29 cellular contexts compared by ENCODE assay signal in the genomic region with DNA sequence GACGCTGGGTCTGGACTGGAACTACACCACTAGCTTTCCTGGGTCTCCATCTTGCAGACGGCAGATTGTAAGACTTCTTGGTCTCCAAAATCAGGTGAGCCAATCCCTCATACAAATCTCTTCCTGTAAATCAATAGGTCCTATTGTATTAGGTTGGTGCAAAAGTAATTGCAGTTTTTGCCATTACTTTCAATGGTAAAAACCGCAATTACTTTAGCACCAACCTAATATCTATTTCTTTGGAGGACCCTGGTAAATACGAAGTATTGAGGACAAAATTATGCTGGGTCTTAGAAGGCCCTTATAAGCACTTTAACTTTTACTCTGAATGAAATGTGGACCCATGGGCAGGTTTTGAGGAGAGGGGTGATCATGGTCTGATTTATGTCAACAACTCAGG.
"Had no signal": no experiment of that assay in that cellular context is flagged by ENCODE, and none has a peak within 500 bp of the region (broad histone marks: within the 10 kb centered on the region; RNA-seq: fewer than 3 reads in every experiment).

No MANE protein-coding gene starts in this region.

- H3K9me3 Mint-ChIP-seq: stimulated activated effector memory CD8-positive, alpha-beta T cell treated with anti-CD3 and anti-CD28 coated beads, Interleukin-12 subunit alpha, Interleukin-12 subunit beta, amount 100 ng/mL, for 72 hours; stimulated activated naive CD8-positive, alpha-beta T cell treated with anti-CD3 and anti-CD28 coated beads, Interleukin-15, Interleukin-2, amounts not matched to agents 100 ng/mL and 50 ng/mL, for 24 hours; type B pancreatic cell had no signal

- H3K4me3 Mint-ChIP-seq: stimulated activated effector memory CD8-positive, alpha-beta T cell treated with anti-CD3 and anti-CD28 coated beads, Interleukin-12 subunit alpha, Interleukin-12 subunit beta, amount 100 ng/mL, for 72 hours; stimulated activated memory B cell treated with anti-CD40 and anti-IgM and Interleukin-4, amounts not matched to agents 10 μg/mL and 1 μg/mL and 100 μg/mL, for 72 hours; stimulated activated naive B cell treated with anti-CD40 and anti-IgM and Interleukin-4, amounts not matched to agents 10 μg/mL and 1 μg/mL and 100 μg/mL, for 72 hours; stimulated activated naive CD8-positive, alpha-beta T cell treated with anti-CD3 and anti-CD28 coated beads, Interleukin-15, amount 100 ng/mL, for 72 hours; stimulated activated naive CD8-positive, alpha-beta T cell treated with anti-CD3 and anti-CD28 coated beads, Interleukin-15, Interleukin-2, amounts not matched to agents 100 ng/mL and 50 ng/mL, for 24 hours; type B pancreatic cell had no signal

- H3K27ac ChIP-seq: stomach, suprapubic skin, testis, thoracic aorta, thyroid gland, tibial artery, tibial nerve, transverse colon, upper lobe of left lung, upper lobe of right lung, uterus, vagina had no signal

- H3K4me3 ChIP-seq: stomach, suprapubic skin, testis, thoracic aorta, thyroid gland, tibial artery, tibial nerve, transverse colon, upper lobe of left lung, upper lobe of right lung, uterus, vagina had no signal

- FAIRE-seq: urothelium cell line had no signal

- DNase-seq: stimulated activated CD4-positive, alpha-beta T cell treated with anti-CD3 and anti-CD28 coated beads, Interleukin-2, amount 100 ng/mL, for 48 hours; stimulated activated CD4-positive, alpha-beta T cell treated with anti-CD3 and anti-CD28 coated beads, Interleukin-4, amount 100 ng/mL, for 1 hour; stimulated activated CD4-positive, alpha-beta T cell treated with anti-CD3 and anti-CD28 coated beads, Interleukin-4, amount 100 ng/mL, for 24 hours; stimulated activated CD4-positive, alpha-beta T cell treated with anti-CD3 and anti-CD28 coated beads, Interleukin-4, amount 100 ng/mL, for 4 hours; stimulated activated CD8-positive, alpha-beta memory T cell treated with anti-CD3 and anti-CD28 coated beads, Interleukin-4, amount 100 ng/mL, for 48 hours; stimulated activated naive B cell treated with anti-CD40 and anti-IgM and Interleukin-4, amounts not matched to agents 10 μg/mL and 1 μg/mL and 100 μg/mL, for 72 hours; stimulated activated naive CD4-positive, alpha-beta T cell; stimulated activated naive CD4-positive, alpha-beta T cell treated with Interleukin-2 at 50 U/mL for 16 hours; stimulated activated naive CD8-positive, alpha-beta T cell treated with anti-CD3 and anti-CD28 coated beads, Interleukin-15, amount 100 ng/mL, for 72 hours; stimulated activated naive CD8-positive, alpha-beta T cell treated with anti-CD3 and anti-CD28 coated beads, Interleukin-15, Interleukin-2, amounts not matched to agents 100 U/mL and 50 U/mL, for 24 hours; stomach; substantia nigra; testis; thyroid gland; tibial artery; transverse colon; trophoblast cell; upper lobe of left lung; upper lobe of right lung; uterus had no signal

- H3K27me3 Mint-ChIP-seq: stimulated activated memory B cell treated with anti-CD40 and anti-IgM and Interleukin-4, amounts not matched to agents 10 μg/mL and 1 μg/mL and 100 μg/mL, for 72 hours had no signal

- H3K36me3 ChIP-seq: stomach, suprapubic skin, thoracic aorta, thyroid gland, tibial artery, tibial nerve, transverse colon, upper lobe of left lung, upper lobe of right lung, uterus, vagina had no signal

- ATAC-seq: stimulated activated effector memory CD8-positive, alpha-beta T cell treated with anti-CD3 and anti-CD28 coated beads, Interleukin-12 subunit alpha, Interleukin-12 subunit beta, amount 100 ng/mL, for 72 hours; stimulated activated memory B cell treated with anti-CD40 and anti-IgM and Interleukin-4, amounts not matched to agents 10 μg/mL and 1 μg/mL and 100 μg/mL, for 72 hours; stimulated activated naive B cell treated with anti-CD40 and anti-IgM and Interleukin-4, amounts not matched to agents 10 μg/mL and 1 μg/mL and 100 μg/mL, for 72 hours; stimulated activated naive CD8-positive, alpha-beta T cell treated with anti-CD3 and anti-CD28 coated beads, Interleukin-15, amount 100 ng/mL, for 72 hours; stimulated activated naive CD8-positive, alpha-beta T cell treated with anti-CD3 and anti-CD28 coated beads, Interleukin-15, Interleukin-2, amounts not matched to agents 100 U/mL and 50 U/mL, for 24 hours; upper lobe of right lung had no signal

- H3K9me3 ChIP-seq: stomach, suprapubic skin, testis, thoracic aorta, thyroid gland, tibial nerve, transverse colon, upper lobe of left lung, upper lobe of right lung, uterus, vagina had no signal

- H3K27me3 ChIP-seq: stomach, suprapubic skin, testis, thyroid gland, tibial artery, tibial nerve, transverse colon, upper lobe of left lung, upper lobe of right lung, uterus, vagina had no signal

- H3K4me1 Mint-ChIP-seq: stimulated activated effector memory CD8-positive, alpha-beta T cell treated with anti-CD3 and anti-CD28 coated beads, Interleukin-12 subunit alpha, Interleukin-12 subunit beta, amount 100 ng/mL, for 72 hours; stimulated activated memory B cell treated with anti-CD40 and anti-IgM and Interleukin-4, amounts not matched to agents 10 μg/mL and 1 μg/mL and 100 μg/mL, for 72 hours; stimulated activated naive B cell treated with anti-CD40 and anti-IgM and Interleukin-4, amounts not matched to agents 10 μg/mL and 1 μg/mL and 100 μg/mL, for 72 hours; stimulated activated naive CD8-positive, alpha-beta T cell treated with anti-CD3 and anti-CD28 coated beads, Interleukin-15, amount 100 ng/mL, for 72 hours had no signal

- H3K4me1 ChIP-seq: stomach, suprapubic skin, testis, thyroid gland, tibial artery, tibial nerve, transverse colon, upper lobe of left lung, upper lobe of right lung, uterus, vagina had no signal

- H3K36me3 Mint-ChIP-seq: stimulated activated effector memory CD8-positive, alpha-beta T cell treated with anti-CD3 and anti-CD28 coated beads, Interleukin-12 subunit alpha, Interleukin-12 subunit beta, amount 100 ng/mL, for 72 hours; stimulated activated memory B cell treated with anti-CD40 and anti-IgM and Interleukin-4, amounts not matched to agents 10 μg/mL and 1 μg/mL and 100 μg/mL, for 72 hours; stimulated activated naive B cell treated with anti-CD40 and anti-IgM and Interleukin-4, amounts not matched to agents 10 μg/mL and 1 μg/mL and 100 μg/mL, for 72 hours; type B pancreatic cell had no signal

- H3K27ac Mint-ChIP-seq: stimulated activated effector memory CD8-positive, alpha-beta T cell treated with anti-CD3 and anti-CD28 coated beads, Interleukin-12 subunit alpha, Interleukin-12 subunit beta, amount 100 ng/mL, for 72 hours; stimulated activated memory B cell treated with anti-CD40 and anti-IgM and Interleukin-4, amounts not matched to agents 10 μg/mL and 1 μg/mL and 100 μg/mL, for 72 hours; stimulated activated naive B cell treated with anti-CD40 and anti-IgM and Interleukin-4, amounts not matched to agents 10 μg/mL and 1 μg/mL and 100 μg/mL, for 72 hours; stimulated activated naive CD8-positive, alpha-beta T cell treated with anti-CD3 and anti-CD28 coated beads, Interleukin-15, amount 100 ng/mL, for 72 hours; type B pancreatic cell had no signal
